16 cellular contexts compared by ENCODE assay signal in genomic region chr22:31340765-31341247, GRCh38. TPM values are rescaled to one million over a fixed set of nuclear protein-coding genes. Genes with fewer than 3 reads are reported as not detected.
DNase-seq lines count a peak whose midpoint lies in the region; ATAC-seq, FAIRE-seq and TF ChIP-seq lines count a peak whose summit lies in the region.
"Had no signal": no experiment of that assay in that cellular context is flagged by ENCODE, and none has a peak within 500 bp of the region (broad histone marks: within the 10 kb centered on the region; RNA-seq: fewer than 3 reads in every experiment).

No MANE protein-coding gene starts in this region.

- FAIRE-seq in H1 (lab: Jason Lieb, UNC) (no peak), small intestine (lab: Jason Lieb, UNC) (no peak)
- FAIRE-seq: GM18507 had no signal

- H3K14ac ChIP-seq in H1 (ENCODE audit: insufficient read length) = no peak overlapping the region

- H3K79me2 ChIP-seq in H1 (ENCODE audit: control insufficient read depth in 1 of 2, insufficient read depth in 2 of 2, low read length in 2 of 2) = peaks cover 4 to 85% of the 10 kb centered on the region in 2 experiments; a peak in 3 of 4 replicates

- no peak overlapping the region; the same call in 1 of the 2 replicates for H2BK15ac ChIP-seq in H1 (ENCODE audit: low read length)

- no peak for ATAC-seq in activated CD8-positive, alpha-beta memory T cell treated with anti-CD3 and anti-CD28 coated beads, Interleukin-2, amount 10 ng/mL, durations not matched to agents 7 days and 5 days
- no peak for ATAC-seq in HG02973 (IDR thresholded peaks at IDR 0.05; ENCODE audit: unreplicated experiment)
- no peak for ATAC-seq in left lung
- ATAC-seq: gastrocnemius medialis had no signal

- H3K9me3 ChIP-seq in H1 (ENCODE audit: insufficient read depth in 2 of 2, low read depth in 1 of 2, low read length in 1 of 2) = no peaks in the 10 kb centered on the region
- H3K9me3 ChIP-seq in small intestine (ENCODE audit: control insufficient read depth, low read depth) = no peaks in the 10 kb centered on the region
- no peaks in the 10 kb centered on the region for H3K9me3 ChIP-seq in right atrium auricular region
- H3K9me3 ChIP-seq in left lung = no peaks in the 10 kb centered on the region
- H3K9me3 ChIP-seq: gastrocnemius medialis had no signal

- H2AFZ ChIP-seq in H1 (ENCODE audit: low read length) = no peak overlapping the region
- H2AFZ ChIP-seq: PC-9 had no signal

- H3K4me2 ChIP-seq in H1 (ENCODE audit: insufficient read depth in 1 of 2, low read depth in 2 of 2, low read length in 2 of 2) = no peak overlapping the region
- H3K4me2 ChIP-seq: PC-9 had no signal

- H3K23me2 ChIP-seq in H1 (ENCODE audit: low read depth, low read length) = peaks cover 25% of the 10 kb centered on the region

- peaks cover 33% of the 10 kb centered on the region for H3K79me1 ChIP-seq in H1 (ENCODE audit: low read depth, low read length)

- no peak overlapping the region for H2BK12ac ChIP-seq in H1 (ENCODE audit: low read depth, low read length)

- H4K20me1 ChIP-seq in H1 (replicated peaks in 1 of 2; ENCODE audit: control insufficient read depth in 1 of 2, insufficient read depth in 2 of 2, low read length in 2 of 2) = peaks cover 2 to 23% of the 10 kb centered on the region in 2 experiments

- no peak overlapping the region for H4K8ac ChIP-seq in H1 (ENCODE audit: extremely low read depth, insufficient read depth, low read length)

- no peak overlapping the region for H3K9ac ChIP-seq in H1 (replicated peaks in 1 of 4; ENCODE audit: extremely low read depth in 1 of 4, low read depth in 3 of 4, low read length in 3 of 4)

- H4K5ac ChIP-seq in H1 (ENCODE audit: insufficient read length, low read depth, low read length) = no peak overlapping the region

- H2AK5ac ChIP-seq in H1 (ENCODE audit: low read depth, low read length) = no peak overlapping the region

- DNase-seq in activated CD8-positive, alpha-beta memory T cell treated with anti-CD3 and anti-CD28 coated beads, Interleukin-2, amount 10 ng/mL, durations not matched to agents 7 days and 5 days = no peak
- DNase-seq in activated CD8-positive, alpha-beta memory T cell treated with anti-CD3 and anti-CD28 coated beads for 24 hours = no peak
- DNase-seq in H1 (ENCODE audit: low read depth in 1 of 2, low spot score in 2 of 2) (no peak), small intestine (peak; percentile 52), right atrium auricular region (ENCODE audit: low spot score) (no peak), left lung (no peak)
- DNase-seq: gastrocnemius medialis, NCI-H1092 treated with DMSO at 0.1 percent for 48 hours, NCI-H2171 treated with DMSO at 0.1 percent for 48 hours, NCI-H774, occipital lobe, PC-9 had no signal

- H3K27ac Mint-ChIP-seq in activated CD8-positive, alpha-beta memory T cell treated with anti-CD3 and anti-CD28 coated beads, Interleukin-2, amount 10 ng/mL, durations not matched to agents 7 days and 5 days = peak overlapping the region; percentile 41
- H3K27ac Mint-ChIP-seq in IgD-negative memory B cell = peak overlapping the region; percentile 54 to 89 (median 86)

- H4K91ac ChIP-seq in H1 (replicated peaks; ENCODE audit: insufficient read length, low read length) = no peak overlapping the region

- TF ChIP-seq CTCF in H1 (IDR thresholded peaks at IDR 0.05; ENCODE audit: control extremely low read depth in 1 of 3, insufficient read depth in 1 of 3, low read depth in 1 of 3, low read length in 3 of 3) = no peak
- TF ChIP-seq CTCF in right atrium auricular region (IDR thresholded peaks at IDR 0.05) = no peak
- TF ChIP-seq CTCF in left lung (IDR thresholded peaks at IDR 0.05) = no peak

- peaks cover 62% of the 10 kb centered on the region for H3K4me1 Mint-ChIP-seq in activated CD8-positive, alpha-beta memory T cell treated with anti-CD3 and anti-CD28 coated beads, Interleukin-2, amount 10 ng/mL, durations not matched to agents 7 days and 5 days
- peaks cover 16 to 41% (median 29%) of the 10 kb centered on the region in 3 donors for H3K4me1 Mint-ChIP-seq in IgD-negative memory B cell

- TF ChIP-seq POLR2A in H1 (IDR thresholded peaks at IDR 0.05; ENCODE audit: control extremely low read depth in 1 of 2, low read depth in 2 of 2, low read length in 2 of 2) = no peak

- intact Hi-C loops in left lung (cut with DNase I) = loop anchor here in 1 of 2 donors (10.0 kb wide), 1 partner anchor 54 kb away; the partner anchor contains the start of gene DRG1

- H3K27ac ChIP-seq in H1 (ENCODE audit: low read depth, low read length) (0 out of 2 replicates have a peak overlapping the region, but pooled peaks have one; percentile 93), small intestine (ENCODE audit: low read depth in 1 of 2, low read length in 1 of 2) (no peak overlapping the region), right atrium auricular region (no peak overlapping the region), left lung (no peak overlapping the region)
- H3K27ac ChIP-seq: gastrocnemius medialis, PC-9 had no signal

- no peak overlapping the region for H3K56ac ChIP-seq in H1 (replicated peaks; ENCODE audit: insufficient read length, low read depth, low read length)

- no peaks in the 10 kb centered on the region for H3K9me3 Mint-ChIP-seq in activated CD8-positive, alpha-beta memory T cell treated with anti-CD3 and anti-CD28 coated beads, Interleukin-2, amount 10 ng/mL, durations not matched to agents 7 days and 5 days (ENCODE audit: low read depth)
- H3K9me3 Mint-ChIP-seq in IgD-negative memory B cell = no peaks in the 10 kb centered on the region

- peaks cover 0 to 50% (median 37%) of the 10 kb centered on the region in 4 experiments; a peak in 6 of 7 replicates for H3K4me1 ChIP-seq in H1 (replicated peaks in 1 of 4; ENCODE audit: control insufficient read depth in 3 of 4, insufficient read depth in 4 of 4, low read length in 3 of 4)
- H3K4me1 ChIP-seq in small intestine (ENCODE audit: control insufficient read depth in 2 of 2, insufficient read depth in 1 of 2, low read depth in 1 of 2, low read length in 1 of 2) = peaks cover 8 to 16% of the 10 kb centered on the region in 2 donors
- H3K4me1 ChIP-seq in right atrium auricular region = peaks cover 0 to 49% of the 10 kb centered on the region in 2 donors
- peaks cover 25 to 53% of the 10 kb centered on the region in 2 donors for H3K4me1 ChIP-seq in left lung

- H3K27me3 ChIP-seq in H1 (replicated peaks in 1 of 4; ENCODE audit: control insufficient read depth in 3 of 4, extremely low read depth in 1 of 4, insufficient read depth in 3 of 4, low read length in 3 of 4) (no peaks in the 10 kb centered on the region), small intestine (ENCODE audit: control insufficient read depth in 2 of 2, insufficient read depth in 2 of 2, low read length in 2 of 2) (no peaks in the 10 kb centered on the region), right atrium auricular region (no peaks in the 10 kb centered on the region), left lung (no peaks in the 10 kb centered on the region)
- H3K27me3 ChIP-seq: gastrocnemius medialis had no signal

- no peak for TF ChIP-seq RAD21 in H1 (IDR thresholded peaks at IDR 0.05 in 1 of 2, conservative IDR thresholded peaks at IDR 0.05 in 1 of 2; ENCODE audit: low read depth in 2 of 2, low read length in 2 of 2)

- no peak overlapping the region for H3K4me3 Mint-ChIP-seq in activated CD8-positive, alpha-beta memory T cell treated with anti-CD3 and anti-CD28 coated beads, Interleukin-2, amount 10 ng/mL, durations not matched to agents 7 days and 5 days
- peak overlapping the region in 1 of 4 donors; percentile 1 for H3K4me3 Mint-ChIP-seq in IgD-negative memory B cell

- no peak overlapping the region for H2BK120ac ChIP-seq in H1 (replicated peaks; ENCODE audit: low read depth, low read length)

- H3K4ac ChIP-seq in H1 (replicated peaks; ENCODE audit: insufficient read length, low read depth, low read length) = no peak overlapping the region

- WGBS in H1 (ENCODE audit: extremely low coverage in 1 of 2, insufficient coverage in 1 of 2, insufficient read length in 1 of 2, insufficient replicate concordance in 2 of 2, low coverage in 1 of 2, low lambda C conversion rate in 2 of 2, missing lambda C conversion rate in 1 of 2), 2 experiments = 100% methylated on average over 2 of the region's 2 CpGs; no CpG with 5 or more reads in 1 of the 2 experiments
- WGBS in small intestine, 3 donors = 6 to 16% (median 10%) methylated on average over 2 of the region's 2 CpGs

- H3K27me3 Mint-ChIP-seq in activated CD8-positive, alpha-beta memory T cell treated with anti-CD3 and anti-CD28 coated beads, Interleukin-2, amount 10 ng/mL, durations not matched to agents 7 days and 5 days = no peaks in the 10 kb centered on the region
- no peaks in the 10 kb centered on the region for H3K27me3 Mint-ChIP-seq in IgD-negative memory B cell

- POLR2A ChIA-PET in H1 (lab: Charles Lee; ENCODE audit: partially characterized antibody) = interaction anchor here (1.7 to 9.4 kb wide), 3 partner anchors 11 to 123 kb away, joined by 5 to 116 read pairs (median 11); no protein-coding TSS in a partner anchor

- H2BK5ac ChIP-seq in H1 (ENCODE audit: low read depth, low read length) = no peak overlapping the region

- no peak overlapping the region for H3K18ac ChIP-seq in H1 (ENCODE audit: extremely low read depth, low read length)

- no peak overlapping the region for H3K23ac ChIP-seq in H1 (ENCODE audit: insufficient read length)

- no peak overlapping the region for H3K4me3 ChIP-seq in H1 (ENCODE audit: extremely low read depth in 1 of 4, insufficient read depth in 2 of 4, low read depth in 3 of 4, low read length in 4 of 4)
- no peak overlapping the region for H3K4me3 ChIP-seq in small intestine (ENCODE audit: low read depth in 1 of 2, low read length in 2 of 2)
- H3K4me3 ChIP-seq in right atrium auricular region = no peak overlapping the region
- H3K4me3 ChIP-seq in left lung = no peak overlapping the region
- H3K4me3 ChIP-seq: gastrocnemius medialis, lung, PC-9 had no signal

- CTCF ChIA-PET in activated CD8-positive, alpha-beta memory T cell treated with anti-CD3 and anti-CD28 coated beads, Interleukin-2, amount 10 ng/mL, durations not matched to agents 7 days and 5 days (lab: Charles Lee) = interaction anchor here (1.6 kb wide), 1 partner anchor 28 kb away, joined by 5 read pairs; no protein-coding TSS in a partner anchor
- CTCF ChIA-PET in H1 (lab: Charles Lee; ENCODE audit: partially characterized antibody) = interaction anchor here (1.3 kb wide), 1 partner anchor 27 kb away, joined by 3 read pairs; no protein-coding TSS in a partner anchor

- H3K36me3 ChIP-seq in H1 (ENCODE audit: control insufficient read depth in 2 of 4, insufficient read depth in 4 of 4, low read length in 3 of 4) (peaks cover 10 to 67% (median 25%) of the 10 kb centered on the region in 4 experiments; a peak in 7 of 8 replicates), small intestine (ENCODE audit: control insufficient read depth in 2 of 2, insufficient read depth in 2 of 2, low read length in 2 of 2) (no peaks in the 10 kb centered on the region), right atrium auricular region (peaks cover 31% of the 10 kb centered on the region), left lung (peaks cover 0 to 61% of the 10 kb centered on the region in 2 donors)

- TF ChIP-seq EP300 in H1 (IDR thresholded peaks at IDR 0.05; ENCODE audit: borderline replicate concordance in 1 of 2, low read depth in 2 of 2, low read length in 2 of 2) = no peak

- H2BK20ac ChIP-seq in H1 (ENCODE audit: low read length) = no peak overlapping the region

- H3K36me3 Mint-ChIP-seq in activated CD8-positive, alpha-beta memory T cell treated with anti-CD3 and anti-CD28 coated beads, Interleukin-2, amount 10 ng/mL, durations not matched to agents 7 days and 5 days = peaks cover 28% of the 10 kb centered on the region
- H3K36me3 Mint-ChIP-seq in IgD-negative memory B cell = no peaks in the 10 kb centered on the region

RNA-seq across cellular contexts. Expression of gene PATZ1, which starts 5.3 kb away (rescaled TPM):
- 10 to 100 TPM; 27.4 to 28.2 TPM for total RNA-seq in activated CD8-positive, alpha-beta memory T cell treated with anti-CD3 and anti-CD28 coated beads, Interleukin-2, amount 10 ng/mL, durations not matched to agents 7 days and 5 days
- polyA plus RNA-seq in IgD-negative memory B cell (11.5 TPM), H1 (2011; rRNA removed) (62.1 and 77.5 TPM in 2 replicates), small intestine (10 to 100 TPM in 1 of 3 donors, 1 to 10 TPM in 2; 4.2 to 19.9 (median 5.7) TPM)
- total RNA-seq in H1 (2021; fragmentation: NEBNext Ultra II Directional; extraction: Animal tissue kit (Norgen Biotek cat#: 25700)) = 70.8 and 70.9 TPM in 2 replicates
- 58.1 TPM for polyA plus RNA-seq in H1 (2011; cell fraction: cytosol; rRNA removed)
- polyA plus RNA-seq in H1 (2011; cell fraction: nucleus; rRNA removed) = 111 TPM
- 60.7 to 70.0 TPM (median 64.4 TPM) in 4 replicates for polyA plus RNA-seq in H1 (2012, experiment 1 of 2)
- 76.3 TPM for polyA plus RNA-seq in H1 (2012, experiment 2 of 2)
- 36.5 TPM for polyA plus RNA-seq in H1 (2013, experiment 1 of 2)
- 33.9 TPM for polyA plus RNA-seq in H1 (2013, experiment 2 of 2)
- polyA minus RNA-seq in H1 (2011; rRNA and poly(A)+ RNA removed) = 78.5 and 89.3 TPM in 2 replicates
- 69.9 TPM for polyA minus RNA-seq in H1 (2011; cell fraction: cytosol; rRNA and poly(A)+ RNA removed)
- polyA minus RNA-seq in H1 (2011; cell fraction: nucleus; rRNA and poly(A)+ RNA removed) = 74.8 TPM
- total RNA-seq in right atrium auricular region (10 to 100 TPM in 1 of 2 donors, 1 to 10 TPM in 1; 9.2 to 15.5 TPM), left lung (10 to 100 TPM; 19.9 to 23.4 TPM)

RNA-seq across cellular contexts. Expression of gene PIK3IP1, which starts 48.5 kb away (rescaled TPM):
- 10 to 100 TPM; 11.0 to 15.7 TPM for total RNA-seq in activated CD8-positive, alpha-beta memory T cell treated with anti-CD3 and anti-CD28 coated beads, Interleukin-2, amount 10 ng/mL, durations not matched to agents 7 days and 5 days
- polyA plus RNA-seq in IgD-negative memory B cell (88.7 TPM), H1 (2011; rRNA removed) (0.66 and 1.00 TPM in 2 replicates), small intestine (10 to 100 TPM in 1 of 3 donors, 1 to 10 TPM in 2; 3.1 to 16.4 (median 5.7) TPM)
- 1.3 and 1.5 TPM in 2 replicates for total RNA-seq in H1 (2021; fragmentation: NEBNext Ultra II Directional; extraction: Animal tissue kit (Norgen Biotek cat#: 25700))
- 1.7 TPM for polyA plus RNA-seq in H1 (2011; cell fraction: cytosol; rRNA removed)
- 1.8 TPM for polyA plus RNA-seq in H1 (2011; cell fraction: nucleus; rRNA removed)
- 0.94 to 1.4 TPM (median 1.2 TPM) in 4 replicates for polyA plus RNA-seq in H1 (2012, experiment 1 of 2)
- polyA plus RNA-seq in H1 (2012, experiment 2 of 2) = 0.79 TPM
- 0.95 TPM for polyA plus RNA-seq in H1 (2013, experiment 1 of 2)
- polyA plus RNA-seq in H1 (2013, experiment 2 of 2) = 1.3 TPM
- polyA minus RNA-seq in H1 (2011; rRNA and poly(A)+ RNA removed) = 0.46 and 0.76 TPM in 2 replicates
- 2.1 TPM for polyA minus RNA-seq in H1 (2011; cell fraction: cytosol; rRNA and poly(A)+ RNA removed)
- polyA minus RNA-seq in H1 (2011; cell fraction: nucleus; rRNA and poly(A)+ RNA removed) = 3.9 TPM
- total RNA-seq in right atrium auricular region (10 to 100 TPM; 14.6 to 17.6 TPM), left lung (10 to 100 TPM; 12.8 to 41.5 TPM)

RNA-seq across cellular contexts. Expression of gene DRG1, which starts 58.6 kb away (rescaled TPM):
- 10 to 100 TPM; 87.0 to 97.0 TPM for total RNA-seq in activated CD8-positive, alpha-beta memory T cell treated with anti-CD3 and anti-CD28 coated beads, Interleukin-2, amount 10 ng/mL, durations not matched to agents 7 days and 5 days
- polyA plus RNA-seq in IgD-negative memory B cell (88.7 TPM), H1 (2011; rRNA removed) (27.2 and 45.3 TPM in 2 replicates), small intestine (10 to 100 TPM; 39.2 to 45.1 (median 41.2) TPM)
- 70.8 and 81.9 TPM in 2 replicates for total RNA-seq in H1 (2021; fragmentation: NEBNext Ultra II Directional; extraction: Animal tissue kit (Norgen Biotek cat#: 25700))
- 69.1 TPM for polyA plus RNA-seq in H1 (2011; cell fraction: cytosol; rRNA removed)
- 20.8 TPM for polyA plus RNA-seq in H1 (2011; cell fraction: nucleus; rRNA removed)
- 91.7 to 120 TPM (median 96.6 TPM) in 4 replicates for polyA plus RNA-seq in H1 (2012, experiment 1 of 2)
- polyA plus RNA-seq in H1 (2012, experiment 2 of 2) = 27.6 TPM
- polyA plus RNA-seq in H1 (2013, experiment 1 of 2) = 51.1 TPM
- polyA plus RNA-seq in H1 (2013, experiment 2 of 2) = 55.9 TPM
- polyA minus RNA-seq in H1 (2011; rRNA and poly(A)+ RNA removed) = 79.6 and 83.0 TPM in 2 replicates
- 58.8 TPM for polyA minus RNA-seq in H1 (2011; cell fraction: cytosol; rRNA and poly(A)+ RNA removed)
- 39.2 TPM for polyA minus RNA-seq in H1 (2011; cell fraction: nucleus; rRNA and poly(A)+ RNA removed)
- total RNA-seq in right atrium auricular region (10 to 100 TPM; 63.6 to 95.7 TPM), left lung (10 to 100 TPM; 36.3 to 52.3 TPM)
